ENCODE assay signal across 8 cellular contexts in genomic region chrX:154918060-154918483, GRCh38. TPM values are rescaled to one million over a fixed set of nuclear protein-coding genes. Genes with fewer than 3 reads are reported as not detected.
DNase-seq lines count a peak whose midpoint lies in the region; ATAC-seq, FAIRE-seq and TF ChIP-seq lines count a peak whose summit lies in the region.

No MANE protein-coding gene starts in this region.

- H3K4me3 ChIP-seq in bronchial epithelial cell (ENCODE audit: low read depth, low read length) = no peak overlapping the region
- H3K4me3 ChIP-seq in spleen = peak overlapping the region in 1 of 8 donors; percentile 53

- no peaks in the 10 kb centered on the region for H3K27me3 ChIP-seq in bronchial epithelial cell (ENCODE audit: control insufficient read depth, insufficient read depth, low read length)
- no peaks in the 10 kb centered on the region for H3K27me3 ChIP-seq in spleen (replicated peaks in 1 of 7)

- no peak for TF ChIP-seq POLR2A in spleen (IDR thresholded peaks at IDR 0.05)

- peaks cover 0 to 8% (median 0%) of the 10 kb centered on the region in 8 donors for H3K9me3 ChIP-seq in spleen

- TF ChIP-seq CTCF in C4-2B (conservative IDR thresholded peaks at IDR 0.05) (peak; percentile 73), bronchial epithelial cell (IDR thresholded peaks at IDR 0.05; ENCODE audit: insufficient read depth, low read length, severe bottlenecking) (peak; percentile 62), spleen (IDR thresholded peaks at IDR 0.05 in 8 of 11, conservative IDR thresholded peaks at IDR 0.05 in 3 of 11) (peak in 10 of 11 experiments; percentile 24 to 55 (median 47))

- H3K4me1 ChIP-seq in spleen = no peaks in the 10 kb centered on the region

- no peak overlapping the region for H3K27ac ChIP-seq in C4-2B
- H3K27ac ChIP-seq in spleen = no peak overlapping the region

- 9 to 18% (median 13%) methylated on average over 5 of the region's 5 CpGs for WGBS in spleen, 5 donors

- FAIRE-seq in bronchial epithelial cell (lab: Jason Lieb, UNC) = no peak

- ATAC-seq in GM19035 (IDR thresholded peaks at IDR 0.05; ENCODE audit: unreplicated experiment) (peak; percentile 68), GM21619 (IDR thresholded peaks at IDR 0.05; ENCODE audit: unreplicated experiment) (no peak)

- intact Hi-C loops in spleen (cut with DNase I; ENCODE audit: low total_unique reads) = no loop called here

- DNase-seq in NCI-H1105 (lab: John Stamatoyannopoulos, UW) (peak; percentile 75), SW 1271 (lab: John Stamatoyannopoulos, UW) (peak; percentile 12 to 43), bronchial epithelial cell (ENCODE audit: low read depth) (peak; percentile 56), inferior parietal cortex (ENCODE audit: extremely low spot score) (peak; percentile 58), spleen (no peak)

- no peaks in the 10 kb centered on the region for H3K36me3 ChIP-seq in bronchial epithelial cell (ENCODE audit: control insufficient read depth, insufficient read depth, low read length)
- H3K36me3 ChIP-seq in spleen = no peaks in the 10 kb centered on the region

RNA-seq across cellular contexts. Expression of gene F8A1, which starts 31.9 kb away (rescaled TPM):
- total RNA-seq in bronchial epithelial cell = 0.64 and 0.79 TPM in 2 replicates
- 10 to 100 TPM in 6 of 7 donors, 1 to 10 TPM in 1; 5.6 to 38.0 (median 27.5) TPM for total RNA-seq in spleen
- polyA plus RNA-seq in spleen = 10 to 100 TPM; 19.4 to 27.9 (median 24.2) TPM
